1 cellular context compared by ENCODE assay signal in genomic region chr12:56230449-56231183, GRCh38.
A peak's percentile ranks its signal among the peaks of the same experiment; 100 is the strongest.
TF ChIP-seq lines count a peak whose summit lies in the region.

No MANE protein-coding gene starts in this region.

TF ChIP-seq in HepG2, 621 proteins besides CTCF, POLR2A, EP300 and RAD21 (continued from another document and continues in another):
- TF ChIP-seq HNF1A (IDR thresholded peaks at IDR 0.05; ENCODE audit: low read depth) (peak; percentile 87), HNF1A (CRISPR knock-in tag; IDR thresholded peaks at IDR 0.05; ENCODE audit: borderline replicate concordance) (peak; percentile 90), CC2D1A (CRISPR knock-in tag; IDR thresholded peaks at IDR 0.05) (no peak), ZSCAN21 (CRISPR knock-in tag; IDR thresholded peaks at IDR 0.05; ENCODE audit: borderline replicate concordance) (no peak; the same call in 1 of the 2 replicates), HDAC1 (CRISPR knock-in tag; IDR thresholded peaks at IDR 0.05) (peak; percentile 48), RBFOX2 (IDR thresholded peaks at IDR 0.05; ENCODE audit: low read depth, low read length) (peak; percentile 74), SP2 (CRISPR knock-in tag; IDR thresholded peaks at IDR 0.05) (no peak), GMEB1 (CRISPR knock-in tag; IDR thresholded peaks at IDR 0.05; ENCODE audit: borderline replicate concordance) (peak; percentile 19), SP5 (CRISPR knock-in tag; IDR thresholded peaks at IDR 0.05; ENCODE audit: borderline replicate concordance, low read depth) (no peak), ZSCAN29 (CRISPR knock-in tag; conservative IDR thresholded peaks at IDR 0.05) (peak; percentile 60; the same call in 1 of the 2 replicates), MBNL3 (CRISPR knock-in tag; conservative IDR thresholded peaks at IDR 0.05) (no peak), HMG20B (CRISPR knock-in tag; conservative IDR thresholded peaks at IDR 0.05) (peak; percentile 55; the same call in 1 of the 2 replicates), ZNF101 (CRISPR knock-in tag; IDR thresholded peaks at IDR 0.05; ENCODE audit: borderline replicate concordance, low read depth) (peak; percentile 54; the same call in 1 of the 2 replicates), SP1 (IDR thresholded peaks at IDR 0.05) (no peak), SP1 (CRISPR knock-in tag; IDR thresholded peaks at IDR 0.05) (peak; percentile 57; the same call in 1 of the 2 replicates), ZNF160 (CRISPR knock-in tag; IDR thresholded peaks at IDR 0.05) (0 out of 2 replicates have a peak, but pooled peaks have one; percentile 12), MAZ (IDR thresholded peaks at IDR 0.05; ENCODE audit: borderline replicate concordance, low read depth, low read length) (peak; percentile 40; the same call in 1 of the 2 replicates), MAZ (CRISPR knock-in tag; IDR thresholded peaks at IDR 0.05; ENCODE audit: low read depth) (no peak; the same call in 1 of the 2 replicates), GABPA (IDR thresholded peaks at IDR 0.05; ENCODE audit: low read depth, low read length) (no peak), GABPA (CRISPR knock-in tag; IDR thresholded peaks at IDR 0.05; ENCODE audit: low read depth) (peak; percentile 35; the same call in 1 of the 2 replicates), HNF4G (IDR thresholded peaks at IDR 0.05; ENCODE audit: borderline replicate concordance, low read depth, low read length) (peak; percentile 83), HNF4G (CRISPR knock-in tag; IDR thresholded peaks at IDR 0.05; ENCODE audit: borderline replicate concordance, low read depth) (no peak), DRAP1 (CRISPR knock-in tag; IDR thresholded peaks at IDR 0.05) (peak; percentile 95), HMG20A (CRISPR knock-in tag; IDR thresholded peaks at IDR 0.05; ENCODE audit: borderline replicate concordance) (0 out of 2 replicates have a peak, but pooled peaks have one; percentile 11), NCOA1 (CRISPR knock-in tag; IDR thresholded peaks at IDR 0.05) (peak; percentile 50; the same call in 1 of the 2 replicates), ZNF687 (CRISPR knock-in tag; IDR thresholded peaks at IDR 0.05) (peak; percentile 25), POLR2AphosphoS5 (IDR thresholded peaks at IDR 0.05; ENCODE audit: low read depth, low read length) (peak; percentile 91), TFE3 (CRISPR knock-in tag; IDR thresholded peaks at IDR 0.05) (no peak; the same call in 1 of the 2 replicates), NCOA5 (CRISPR knock-in tag; IDR thresholded peaks at IDR 0.05) (no peak), PHF5A (CRISPR knock-in tag; IDR thresholded peaks at IDR 0.05; ENCODE audit: low read depth, unreplicated experiment) (peak; percentile 78), GPBP1L1 (CRISPR knock-in tag; IDR thresholded peaks at IDR 0.05) (no peak), ELF3 (CRISPR knock-in tag; IDR thresholded peaks at IDR 0.05) (peak; percentile 57; the same call in 1 of the 2 replicates), ZNF124 (CRISPR knock-in tag; IDR thresholded peaks at IDR 0.05) (0 out of 2 replicates have a peak, but pooled peaks have one; percentile 2), FOXJ3 (CRISPR knock-in tag; IDR thresholded peaks at IDR 0.05; ENCODE audit: borderline replicate concordance) (no peak), ZMAT3 (CRISPR knock-in tag; conservative IDR thresholded peaks at IDR 0.05) (no peak), ZNF580 (CRISPR knock-in tag; IDR thresholded peaks at IDR 0.05; ENCODE audit: borderline replicate concordance, low read depth) (no peak; the same call in none of the 2 replicates), MEIS2 (CRISPR knock-in tag; IDR thresholded peaks at IDR 0.05) (0 out of 2 replicates have a peak, but pooled peaks have one; percentile 43)
- TF ChIP-seq, protein P1, sequence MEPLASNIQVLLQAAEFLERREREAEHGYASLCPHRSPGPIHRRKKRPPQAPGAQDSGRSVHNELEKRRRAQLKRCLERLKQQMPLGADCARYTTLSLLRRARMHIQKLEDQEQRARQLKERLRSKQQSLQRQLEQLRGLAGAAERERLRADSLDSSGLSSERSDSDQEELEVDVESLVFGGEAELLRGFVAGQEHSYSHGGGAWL (CRISPR knock-in tag; IDR thresholded peaks at IDR 0.05) = 0 out of 2 replicates have a peak, but pooled peaks have one; percentile 12
- TF ChIP-seq, protein P2, sequence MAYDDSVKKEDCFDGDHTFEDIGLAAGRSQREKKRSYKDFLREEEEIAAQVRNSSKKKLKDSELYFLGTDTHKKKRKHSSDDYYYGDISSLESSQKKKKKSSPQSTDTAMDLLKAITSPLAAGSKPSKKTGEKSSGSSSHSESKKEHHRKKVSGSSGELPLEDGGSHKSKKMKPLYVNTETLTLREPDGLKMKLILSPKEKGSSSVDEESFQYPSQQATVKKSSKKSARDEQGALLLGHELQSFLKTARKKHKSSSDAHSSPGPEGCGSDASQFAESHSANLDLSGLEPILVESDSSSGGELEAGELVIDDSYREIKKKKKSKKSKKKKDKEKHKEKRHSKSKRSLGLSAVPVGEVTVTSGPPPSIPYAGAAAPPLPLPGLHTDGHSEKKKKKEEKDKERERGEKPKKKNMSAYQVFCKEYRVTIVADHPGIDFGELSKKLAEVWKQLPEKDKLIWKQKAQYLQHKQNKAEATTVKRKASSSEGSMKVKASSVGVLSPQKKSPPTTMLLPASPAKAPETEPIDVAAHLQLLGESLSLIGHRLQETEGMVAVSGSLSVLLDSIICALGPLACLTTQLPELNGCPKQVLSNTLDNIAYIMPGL (CRISPR knock-in tag; IDR thresholded peaks at IDR 0.05; ENCODE audit: borderline replicate concordance in 1 of 2, low read depth in 1 of 2) = peak in 1 of 2 experiments; percentile 54; a peak in 2 of 4 replicates
